Comparison of ENCODE assay signal across 7 cellular contexts in the genomic region with DNA sequence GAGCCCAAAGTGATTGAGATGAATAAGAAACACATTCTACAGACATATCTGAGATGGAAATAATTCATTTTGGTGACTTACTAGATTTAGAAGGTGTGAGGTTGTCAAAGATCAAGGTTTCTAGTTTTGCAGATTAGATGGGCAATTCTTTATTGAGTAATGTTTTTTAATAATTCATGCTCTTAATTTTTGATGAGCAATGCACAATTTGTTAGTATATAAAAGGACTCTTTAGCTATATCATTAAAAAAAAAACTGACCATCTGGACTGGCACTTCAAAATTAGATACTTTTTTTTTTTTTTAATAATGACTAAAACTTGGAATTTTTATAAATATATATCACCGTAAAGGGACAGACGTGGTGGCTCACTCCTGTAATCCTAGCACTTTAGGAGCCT.
"Had no signal": no experiment of that assay in that cellular context is flagged by ENCODE, and none has a peak within 500 bp of the region (broad histone marks: within the 10 kb centered on the region; RNA-seq: fewer than 3 reads in every experiment).

No MANE protein-coding gene starts in this region.

- H3K4me3 ChIP-seq: GM23338 had no signal

- DNase-seq: H9, HCEC 1CT, KBM-7 had no signal

- FAIRE-seq: H1, H54 had no signal

- H2AFZ ChIP-seq: GM23338 had no signal

- H3K4me2 ChIP-seq: GM23338, KMS-11 had no signal

- ATAC-seq: GM23338 had no signal

- H3K27ac ChIP-seq: KMS-11 had no signal

- H3K9ac ChIP-seq: KMS-11 had no signal
